ENCODE assay signal across 12 cellular contexts in the genomic region with DNA sequence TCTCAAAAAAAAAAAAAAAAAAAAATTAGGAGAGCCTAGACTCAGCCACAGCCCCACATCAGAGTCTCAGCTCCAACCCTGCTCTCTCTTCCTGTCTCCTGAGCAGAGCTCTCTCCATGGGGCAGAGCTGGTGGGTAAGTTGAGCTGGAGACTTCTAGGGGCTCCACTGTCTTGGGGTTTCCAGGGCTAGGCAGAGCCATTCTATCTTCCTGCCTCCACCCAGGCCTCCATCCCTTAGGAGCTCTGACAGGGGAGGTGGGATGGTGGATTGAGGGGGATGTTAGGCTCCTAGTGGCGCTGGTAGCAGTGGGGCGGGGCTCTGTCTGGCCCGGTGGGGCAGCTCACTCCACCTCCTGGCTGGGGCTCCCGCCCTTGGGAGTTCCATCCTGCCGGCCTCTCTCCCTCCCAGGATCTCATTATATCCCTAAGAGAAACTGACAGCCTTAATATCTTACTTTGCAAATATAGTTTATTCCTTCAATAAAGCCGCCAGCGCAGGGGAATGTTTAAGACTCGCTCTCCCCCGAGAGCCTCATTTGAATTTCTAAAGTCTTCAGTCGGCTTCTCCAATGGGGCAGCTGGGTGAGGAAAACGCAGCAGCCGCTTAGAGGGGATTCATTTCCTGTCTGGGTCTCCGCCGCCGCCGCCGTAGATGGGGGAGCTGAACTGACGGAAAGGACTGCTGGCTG. TPM values are rescaled to one million over a fixed set of nuclear protein-coding genes. Genes with fewer than 3 reads are reported as not detected.
DNase-seq lines count a peak whose midpoint lies in the region; ATAC-seq and TF ChIP-seq lines count a peak whose summit lies in the region.
"Had no signal": no experiment of that assay in that cellular context is flagged by ENCODE, and none has a peak within 500 bp of the region (broad histone marks: within the 10 kb centered on the region; RNA-seq: fewer than 3 reads in every experiment).

No MANE protein-coding gene starts in this region.

- H3K27me3 ChIP-seq in CD4-positive, alpha-beta T cell (ENCODE audit: control insufficient read depth, insufficient read depth, low read length) = peaks cover 35% of the 10 kb centered on the region
- H3K27me3 ChIP-seq in neural cell (ENCODE audit: insufficient read depth, low read depth, low read length) = no peaks in the 10 kb centered on the region

- no peak overlapping the region for H2AFZ ChIP-seq in neural cell (ENCODE audit: low read depth, low read length)

- H3F3A ChIP-seq in neural cell (ENCODE audit: insufficient read depth, low read length, poor library complexity, severe bottlenecking) = no peaks in the 10 kb centered on the region

- H3K79me2 ChIP-seq in neural cell (replicated peaks; ENCODE audit: insufficient read depth, low read length) = no peaks in the 10 kb centered on the region

- peaks cover 42% of the 10 kb centered on the region for H3K27me3 Mint-ChIP-seq in CD4-positive, alpha-beta T cell

- no peak overlapping the region for H3K4me3 Mint-ChIP-seq in CD4-positive, alpha-beta T cell
- H3K4me3 Mint-ChIP-seq: T-helper 17 cell had no signal

- H3K9me3 ChIP-seq in CD4-positive, alpha-beta T cell (ENCODE audit: control insufficient read depth, low read length) = no peaks in the 10 kb centered on the region
- no peaks in the 10 kb centered on the region for H3K9me3 ChIP-seq in neural cell (ENCODE audit: low read length)

- H3K36me3 ChIP-seq in neural cell (ENCODE audit: insufficient read depth, low read length) = no peaks in the 10 kb centered on the region

- H3K9me2 ChIP-seq in neural cell (ENCODE audit: insufficient read depth, low read length) = no peaks in the 10 kb centered on the region

- ATAC-seq in CD4-positive, alpha-beta T cell (ENCODE audit: poor library complexity) = peak; percentile 65
- ATAC-seq in HG02610 (IDR thresholded peaks at IDR 0.05; ENCODE audit: unreplicated experiment) = no peak
- ATAC-seq: left colon, T-helper 17 cell had no signal

- no peak for TF ChIP-seq EP300 in neural cell (conservative IDR thresholded peaks at IDR 0.05; ENCODE audit: poor library complexity, severe bottlenecking)

- TF ChIP-seq CTCF in CD4-positive, alpha-beta T cell (IDR thresholded peaks at IDR 0.05) = no peak
- no peak for TF ChIP-seq CTCF in neural cell (IDR thresholded peaks at IDR 0.05; ENCODE audit: poor library complexity, severe bottlenecking)

- peak overlapping the region; percentile 25 for H3K4me2 ChIP-seq in neural cell (ENCODE audit: low read length)

- no peaks in the 10 kb centered on the region for H3K36me3 Mint-ChIP-seq in CD4-positive, alpha-beta T cell (ENCODE audit: low read depth)

- CTCF ChIA-PET in CD4-positive, alpha-beta T cell (lab: Charles Lee) = interaction anchor here (0.6 to 1.0 kb wide), 2 partner anchors 35 to 62 kb away, joined by 3 to 4 read pairs; no protein-coding TSS in a partner anchor

- H3K27ac ChIP-seq in CD4-positive, alpha-beta T cell (ENCODE audit: low read depth, low read length) = no peak overlapping the region
- H3K27ac ChIP-seq in neural cell (ENCODE audit: low read length) = peak overlapping the region; percentile 34

- TF ChIP-seq RAD21 in neural cell (conservative IDR thresholded peaks at IDR 0.05) = no peak

- POLR2A ChIA-PET in CD4-positive, alpha-beta T cell (lab: Charles Lee) = interaction anchor here (0.6 kb wide), 1 partner anchor 163 kb away, joined by 3 read pairs; no protein-coding TSS in a partner anchor

- no peaks in the 10 kb centered on the region for H3K9me3 Mint-ChIP-seq in CD4-positive, alpha-beta T cell

- no peaks in the 10 kb centered on the region for H4K20me1 ChIP-seq in neural cell (ENCODE audit: insufficient read depth)

- H3K4me3 ChIP-seq in neural cell (ENCODE audit: low read length) = peak overlapping the region; percentile 53

- intact Hi-C loops in CD4-positive, alpha-beta T cell (cut with DNase I, micrococcal nuclease) = no loop called here
- intact Hi-C loops in head of caudate nucleus (cut with DNase I) = no loop called here

- no peak overlapping the region for H3K27ac Mint-ChIP-seq in CD4-positive, alpha-beta T cell
- H3K27ac Mint-ChIP-seq: T-helper 17 cell had no signal

- H3K9ac ChIP-seq in neural cell (ENCODE audit: low read length) = peak overlapping the region; percentile 34

- no peak for DNase-seq in CD4-positive, alpha-beta T cell
- DNase-seq in NCI-H2227 (lab: John Stamatoyannopoulos, UW; ENCODE audit: unreplicated experiment) (peak; percentile 71), ecto neural progenitor cell (ENCODE audit: low spot score) (peak; percentile 81), NCI-H187 (lab: John Stamatoyannopoulos, UW) (no peak), mesenteric fat pad (ENCODE audit: low spot score) (no peak), head of caudate nucleus (no peak)
- DNase-seq: COR-L47; left colon; stimulated activated CD4-positive, alpha-beta T cell treated with anti-CD3 and anti-CD28 coated beads, Interleukin-2, amount 100 ng/mL, for 24 hours; T-helper 17 cell had no signal

- no peaks in the 10 kb centered on the region for H3K4me1 Mint-ChIP-seq in CD4-positive, alpha-beta T cell (ENCODE audit: low read depth)

TF ChIP-seq in neural cell, 6 proteins besides CTCF, POLR2A, EP300 and RAD21:
- TF ChIP-seq SMC3 (conservative IDR thresholded peaks at IDR 0.05; ENCODE audit: poor library complexity) (no peak), EZH2 (IDR thresholded peaks at IDR 0.05; ENCODE audit: borderline replicate concordance, insufficient read depth, low read length, poor library complexity, severe bottlenecking) (no peak), MXI1 (conservative IDR thresholded peaks at IDR 0.05; ENCODE audit: poor library complexity, severe bottlenecking) (no peak), POLR2AphosphoS5 (IDR thresholded peaks at IDR 0.05) (no peak), TAF1 (IDR thresholded peaks at IDR 0.05; ENCODE audit: low read depth) (no peak)
- TF ChIP-seq, protein P1, sequence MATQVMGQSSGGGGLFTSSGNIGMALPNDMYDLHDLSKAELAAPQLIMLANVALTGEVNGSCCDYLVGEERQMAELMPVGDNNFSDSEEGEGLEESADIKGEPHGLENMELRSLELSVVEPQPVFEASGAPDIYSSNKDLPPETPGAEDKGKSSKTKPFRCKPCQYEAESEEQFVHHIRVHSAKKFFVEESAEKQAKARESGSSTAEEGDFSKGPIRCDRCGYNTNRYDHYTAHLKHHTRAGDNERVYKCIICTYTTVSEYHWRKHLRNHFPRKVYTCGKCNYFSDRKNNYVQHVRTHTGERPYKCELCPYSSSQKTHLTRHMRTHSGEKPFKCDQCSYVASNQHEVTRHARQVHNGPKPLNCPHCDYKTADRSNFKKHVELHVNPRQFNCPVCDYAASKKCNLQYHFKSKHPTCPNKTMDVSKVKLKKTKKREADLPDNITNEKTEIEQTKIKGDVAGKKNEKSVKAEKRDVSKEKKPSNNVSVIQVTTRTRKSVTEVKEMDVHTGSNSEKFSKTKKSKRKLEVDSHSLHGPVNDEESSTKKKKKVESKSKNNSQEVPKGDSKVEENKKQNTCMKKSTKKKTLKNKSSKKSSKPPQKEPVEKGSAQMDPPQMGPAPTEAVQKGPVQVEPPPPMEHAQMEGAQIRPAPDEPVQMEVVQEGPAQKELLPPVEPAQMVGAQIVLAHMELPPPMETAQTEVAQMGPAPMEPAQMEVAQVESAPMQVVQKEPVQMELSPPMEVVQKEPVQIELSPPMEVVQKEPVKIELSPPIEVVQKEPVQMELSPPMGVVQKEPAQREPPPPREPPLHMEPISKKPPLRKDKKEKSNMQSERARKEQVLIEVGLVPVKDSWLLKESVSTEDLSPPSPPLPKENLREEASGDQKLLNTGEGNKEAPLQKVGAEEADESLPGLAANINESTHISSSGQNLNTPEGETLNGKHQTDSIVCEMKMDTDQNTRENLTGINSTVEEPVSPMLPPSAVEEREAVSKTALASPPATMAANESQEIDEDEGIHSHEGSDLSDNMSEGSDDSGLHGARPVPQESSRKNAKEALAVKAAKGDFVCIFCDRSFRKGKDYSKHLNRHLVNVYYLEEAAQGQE (IDR thresholded peaks at IDR 0.05; ENCODE audit: borderline replicate concordance) = no peak

RNA-seq across cellular contexts. Expression of a gene that starts 19.2 kb away (rescaled TPM):
- total RNA-seq in CD4-positive, alpha-beta T cell = not detected
- polyA plus RNA-seq in neural cell = 0.19 TPM in 1 of 2 replicates, not detected in the other
- polyA minus RNA-seq in neural cell = not detected in 2 replicates
- total RNA-seq in mesenteric fat pad = not detected
- total RNA-seq: T-helper 17 cell had no signal

RNA-seq across cellular contexts. Expression of a gene that starts 39.8 kb away (rescaled TPM):
- under 1 TPM; 0.05 to 0.08 TPM for total RNA-seq in CD4-positive, alpha-beta T cell
- polyA plus RNA-seq in neural cell = 0.10 and 0.26 TPM in 2 replicates
- polyA minus RNA-seq in neural cell = 0.23 and 1.2 TPM in 2 replicates
- total RNA-seq in mesenteric fat pad = not detected

Comparison
In these comparisons a context has a peak if more than half of its experiments do, and no peak if none do; other contexts are left out.
1. DNase-seq: peak in NCI-H2227 (single experiment) and ecto neural progenitor cell (single experiment); none in CD4-positive, alpha-beta T cell (0 of 10), NCI-H187 (0 of 2), mesenteric fat pad (single experiment) and head of caudate nucleus (0 of 42).